ENCODE assay signal across 11 cellular contexts in the genomic region with DNA sequence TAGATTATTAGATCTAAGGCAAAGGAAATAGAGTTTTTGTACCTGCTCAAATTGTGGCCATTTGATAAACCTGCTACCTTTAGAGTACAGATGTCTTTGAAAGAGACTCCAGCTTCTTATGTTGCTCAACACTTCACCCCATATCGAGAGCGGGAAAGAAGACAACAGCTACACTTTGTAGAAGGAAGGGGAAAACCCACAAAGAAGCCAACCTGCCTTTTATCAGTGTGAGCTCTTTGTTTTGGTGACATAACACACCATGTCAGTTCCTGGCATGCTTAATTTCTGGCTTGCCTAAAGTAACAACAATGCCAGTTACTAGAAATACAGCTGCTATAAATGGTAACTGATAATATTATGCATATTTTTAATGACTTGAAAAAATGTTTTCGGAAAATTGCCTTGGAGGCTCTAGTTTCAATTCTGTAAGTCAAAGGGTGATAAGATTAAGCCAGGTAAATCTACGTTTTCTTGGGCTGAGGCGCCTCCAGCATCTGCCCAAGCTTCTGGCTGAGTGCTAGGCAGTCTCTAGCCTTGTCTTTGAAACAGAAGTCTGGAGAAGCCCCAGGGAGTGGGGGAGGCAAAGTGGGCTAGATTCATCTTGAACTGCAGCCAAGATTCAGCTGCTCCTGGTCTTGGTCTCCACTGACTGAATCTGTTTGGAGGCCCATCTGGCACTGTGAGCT.
DNase-seq lines count a peak whose midpoint lies in the region; ATAC-seq lines count a peak whose summit lies in the region.
"Had no signal": no experiment of that assay in that cellular context is flagged by ENCODE, and none has a peak within 500 bp of the region (broad histone marks: within the 10 kb centered on the region; RNA-seq: fewer than 3 reads in every experiment).

No MANE protein-coding gene starts in this region.

- peak overlapping the region; percentile 8 for H3K4me3 ChIP-seq in Jurkat, Clone E6-1 (ENCODE audit: low read length)

- no peak for ATAC-seq in HG03460 (IDR thresholded peaks at IDR 0.05; ENCODE audit: unreplicated experiment)

- DNase-seq in NCI-H82 (lab: John Stamatoyannopoulos, UW) (peak; percentile 5), NCI-H82 treated with DMSO at 0.1 percent for 48 hours (lab: John Stamatoyannopoulos, UW; ENCODE audit: unreplicated experiment) (no peak), left kidney (ENCODE audit: low read depth, low spot score) (peak; percentile 50), NCI-H226 (no peak), OCI-M2 (lab: John Stamatoyannopoulos, UW; ENCODE audit: unreplicated experiment) (no peak)
- DNase-seq in Jurkat, Clone E6-1 (ENCODE audit: low read depth, low spot score): peak; percentile 99
- DNase-seq in activated T-cell treated with anti-CD3 and anti-CD28 coated beads, Interleukin-2, amount 50 U/mL, for 1 hour: peak; percentile 36
- DNase-seq: activated gamma-delta T cell, KBM-7, RPMI8226 had no signal

Comparison
In these comparisons a context has a peak if more than half of its experiments do, and no peak if none do; other contexts are left out.
1. DNase-seq: peak in NCI-H82 (single experiment), Jurkat, Clone E6-1 (single experiment), activated T-cell treated with anti-CD3 and anti-CD28 coated beads, Interleukin-2, amount 50 U/mL, for 1 hour (single experiment) and left kidney (single experiment); none in NCI-H82 treated with DMSO at 0.1 percent for 48 hours (single experiment), NCI-H226 (single experiment) and OCI-M2 (single experiment).